ENCODE assay signal across 9 cellular contexts in genomic region chr2:146927080-146927714, GRCh38.
DNase-seq lines count a peak whose midpoint lies in the region; ATAC-seq, FAIRE-seq and TF ChIP-seq lines count a peak whose summit lies in the region.
"Had no signal": no experiment of that assay in that cellular context is flagged by ENCODE, and none has a peak within 500 bp of the region (broad histone marks: within the 10 kb centered on the region; RNA-seq: fewer than 3 reads in every experiment).

No MANE protein-coding gene starts in this region.

- peak; percentile 4 for DNase-seq in stimulated activated CD4-positive, alpha-beta T cell treated with anti-CD3 and anti-CD28 coated beads, Interleukin-4, amount 100 ng/mL, for 24 hours
- no peak for DNase-seq in stimulated activated CD4-positive, alpha-beta T cell treated with anti-CD3 and anti-CD28 coated beads, Interleukin-12 subunit alpha, Interleukin-12 subunit beta, amount 100 ng/mL, for 4 hours
- DNase-seq in NCI-H748 treated with DMSO at 0.1 percent for 48 hours (lab: John Stamatoyannopoulos, UW) (peak; percentile 46), endothelial cell of umbilical vein (ENCODE audit: low read depth, low spot score) (peak; percentile 59), mucosa of descending colon (peak in 2 of 3 donors; percentile 38 to 54), CD14-positive monocyte (ENCODE audit: low spot score) (no peak)
- DNase-seq in stimulated activated CD4-positive, alpha-beta T cell treated with anti-CD3 and anti-CD28 coated beads, Interleukin-4, amount 100 ng/mL, for 1 hour: no peak

- ATAC-seq in mucosa of descending colon (peak; percentile 56), HG02571 (IDR thresholded peaks at IDR 0.05; ENCODE audit: unreplicated experiment) (no peak)

- H3K9me1 ChIP-seq in endothelial cell of umbilical vein (replicated peaks; ENCODE audit: control insufficient read depth, extremely low read depth, insufficient read depth, low read length): no peaks in the 10 kb centered on the region

- no peak overlapping the region for H3K27ac Mint-ChIP-seq in CD14-positive monocyte

- POLR2A ChIA-PET in endothelial cell of umbilical vein (lab: Charles Lee): no interaction called here

- peaks cover 0 to 7% (median 2%) of the 10 kb centered on the region in 7 donors for H3K9me3 Mint-ChIP-seq in CD14-positive monocyte

- no peak overlapping the region for H3K9ac ChIP-seq in endothelial cell of umbilical vein (replicated peaks; ENCODE audit: extremely low read depth, insufficient read depth, low read length)

- CTCF ChIA-PET in endothelial cell of umbilical vein (lab: Charles Lee): interaction anchor here (0.6 to 2.1 kb wide), 28 partner anchors 9 to 984 kb away, joined by 3 to 77 read pairs (median 4); partner anchors contain the start of gene ACVR2A

- no peaks in the 10 kb centered on the region for H3K79me2 ChIP-seq in endothelial cell of umbilical vein (ENCODE audit: control insufficient read depth, insufficient read depth, low read length)

- no peaks in the 10 kb centered on the region for H3K4me1 Mint-ChIP-seq in CD14-positive monocyte

- no peak for FAIRE-seq in endothelial cell of umbilical vein (lab: Jason Lieb, UNC)
- FAIRE-seq: GM18507 had no signal

- no TSS peak for BruUV-seq in endothelial cell of umbilical vein (replicated peaks; lab: Mats Ljungman, UMichigan)

- no peaks in the 10 kb centered on the region for H3K27me3 ChIP-seq in endothelial cell of umbilical vein (ENCODE audit: control insufficient read depth in 2 of 2, insufficient read depth in 2 of 2, low read length in 2 of 2)

- H3K36me3 Mint-ChIP-seq in CD14-positive monocyte: no peaks in the 10 kb centered on the region

- intact Hi-C loops in endothelial cell of umbilical vein (cut with micrococcal nuclease): loop anchor here (1.0 to 5.0 kb wide), 6 partner anchors 52 to 984 kb away; partner anchors contain the start of gene ACVR2A
- intact Hi-C loops in mucosa of descending colon (cut with DNase I, micrococcal nuclease): loop anchor here (10.0 kb wide), 1 partner anchor 988 kb away; no protein-coding TSS in a partner anchor
- intact Hi-C loops in CD14-positive monocyte (cut with micrococcal nuclease): no loop called here

- H3K4me3 ChIP-seq in endothelial cell of umbilical vein (replicated peaks in 1 of 3; ENCODE audit: insufficient read depth in 1 of 3, low read depth in 1 of 3, low read length in 3 of 3) (no peak overlapping the region), mucosa of descending colon (no peak overlapping the region)

- peak overlapping the region; percentile 73 for H2AFZ ChIP-seq in endothelial cell of umbilical vein (ENCODE audit: low read depth, low read length)

- dilution Hi-C loops in endothelial cell of umbilical vein (cut with MboI; ENCODE audit: extremely low pct_ligation_motif_present, low sequenced_read_pairs): no loop called here

- TF ChIP-seq POLR2A in endothelial cell of umbilical vein (IDR thresholded peaks at IDR 0.05; ENCODE audit: low read depth, low read length): no peak

- no peak overlapping the region for H3K27ac ChIP-seq in endothelial cell of umbilical vein (ENCODE audit: insufficient read depth, low read depth, low read length)

- H3K27me3 Mint-ChIP-seq in CD14-positive monocyte (ENCODE audit: low read depth in 3 of 3): peaks cover 0 to 2% (median 1%) of the 10 kb centered on the region in 3 donors

- H3K36me3 ChIP-seq in endothelial cell of umbilical vein (ENCODE audit: control insufficient read depth in 2 of 2, extremely low read depth in 1 of 2, insufficient read depth in 2 of 2, low read length in 2 of 2) (no peaks in the 10 kb centered on the region), mucosa of descending colon (ENCODE audit: low read depth) (no peaks in the 10 kb centered on the region)

- H3K9me3 ChIP-seq in endothelial cell of umbilical vein (replicated peaks; ENCODE audit: control insufficient read depth, insufficient read depth, low read length) (no peaks in the 10 kb centered on the region), mucosa of descending colon (no peaks in the 10 kb centered on the region)

- TF ChIP-seq CTCF in endothelial cell of umbilical vein (IDR thresholded peaks at IDR 0.05; ENCODE audit: extremely low read depth in 1 of 2, insufficient read depth in 1 of 2, low read depth in 1 of 2, low read length in 2 of 2): peak; percentile 32 to 62
- no peak for TF ChIP-seq CTCF in mucosa of descending colon (IDR thresholded peaks at IDR 0.05)
- TF ChIP-seq CTCF in CD14-positive monocyte (IDR thresholded peaks at IDR 0.05): no peak

- H4K20me1 ChIP-seq in endothelial cell of umbilical vein (replicated peaks; ENCODE audit: control insufficient read depth, extremely low read depth, insufficient read depth, low read length): no peaks in the 10 kb centered on the region

- no peak overlapping the region for H3K4me3 Mint-ChIP-seq in CD14-positive monocyte

- H3K4me2 ChIP-seq in endothelial cell of umbilical vein (ENCODE audit: insufficient read depth, low read length): no peak overlapping the region

- H3K4me1 ChIP-seq in endothelial cell of umbilical vein (ENCODE audit: control insufficient read depth, extremely low read depth, insufficient read depth, low read length): no peaks in the 10 kb centered on the region
- no peaks in the 10 kb centered on the region for H3K4me1 ChIP-seq in mucosa of descending colon (ENCODE audit: low read depth)

TF ChIP-seq in endothelial cell of umbilical vein, 7 proteins besides CTCF, POLR2A, EP300 and RAD21:
- TF ChIP-seq MAX (IDR thresholded peaks at IDR 0.05; ENCODE audit: insufficient read depth, insufficient read length) (no peak), GATA2 (IDR thresholded peaks at IDR 0.05; ENCODE audit: insufficient read depth, insufficient read length, low read depth, low read length) (no peak), POLR2AphosphoS5 (IDR thresholded peaks at IDR 0.05; ENCODE audit: insufficient read depth, low read depth, low read length) (no peak), MYC (IDR thresholded peaks at IDR 0.05; ENCODE audit: low read depth, low read length) (no peak), JUN (IDR thresholded peaks at IDR 0.05; ENCODE audit: borderline replicate concordance, insufficient read depth, insufficient read length, low read depth) (no peak), FOS (IDR thresholded peaks at IDR 0.05; ENCODE audit: borderline replicate concordance, insufficient read depth, low read length) (no peak), EZH2 (IDR thresholded peaks at IDR 0.05; ENCODE audit: borderline replicate concordance, low read depth, low read length, severe bottlenecking) (no peak)

Comparison
In these comparisons a context has a peak if more than half of its experiments do, and no peak if none do; other contexts are left out.
1. DNase-seq: peak in stimulated activated CD4-positive, alpha-beta T cell treated with anti-CD3 and anti-CD28 coated beads, Interleukin-4, amount 100 ng/mL, for 24 hours (single experiment), NCI-H748 treated with DMSO at 0.1 percent for 48 hours (single experiment), endothelial cell of umbilical vein (single experiment) and mucosa of descending colon (2 of 3); none in stimulated activated CD4-positive, alpha-beta T cell treated with anti-CD3 and anti-CD28 coated beads, Interleukin-12 subunit alpha, Interleukin-12 subunit beta, amount 100 ng/mL, for 4 hours (single experiment), CD14-positive monocyte (single experiment) and stimulated activated CD4-positive, alpha-beta T cell treated with anti-CD3 and anti-CD28 coated beads, Interleukin-4, amount 100 ng/mL, for 1 hour (single experiment).
2. CTCF ChIP-seq: peak in endothelial cell of umbilical vein (2 of 2); none in mucosa of descending colon (single experiment) and CD14-positive monocyte (single experiment).
3. intact Hi-C loops: an anchor here in endothelial cell of umbilical vein (1.0 to 5.0 kb wide) and mucosa of descending colon (10.0 kb wide); none called in CD14-positive monocyte.